8 cellular contexts compared by ENCODE assay signal in genomic region chr20:62386383-62387218, GRCh38. TPM values are rescaled to one million over a fixed set of nuclear protein-coding genes. Genes with fewer than 3 reads are reported as not detected.
DNase-seq lines count a peak whose midpoint lies in the region; ATAC-seq and TF ChIP-seq lines count a peak whose summit lies in the region.

TSS of gene RPS21 (plus strand) at chr20:62387103. CDS start at chr20:62387339, 236 bp downstream.

- H2BK20ac ChIP-seq in H9 (ENCODE audit: low read depth, low read length, poor library complexity, severe bottlenecking): no peak within 1 kb of the TSS

- TF ChIP-seq CTCF in H9 (conservative IDR thresholded peaks at IDR 0.05) (no peak), foreskin keratinocyte (conservative IDR thresholded peaks at IDR 0.05) (no peak)

- H3K23me2 ChIP-seq in H9 (ENCODE audit: insufficient read length, low read depth, low read length, poor library complexity, severe bottlenecking): peaks cover 14% of the 10 kb centered on the region

- H3K79me1 ChIP-seq in H9 (ENCODE audit: insufficient read depth, low read depth, low read length, poor library complexity, severe bottlenecking) (peaks cover 8% of the 10 kb centered on the region), neuronal stem cell (ENCODE audit: low read depth, low read length) (peaks cover 26% of the 10 kb centered on the region)

- H3K9ac ChIP-seq in H9 (ENCODE audit: extremely low read depth, insufficient read length, low read length): peak within 1 kb of the TSS; percentile 94
- peak within 1 kb of the TSS; percentile 99 for H3K9ac ChIP-seq in neuronal stem cell (ENCODE audit: low read depth, low read length, poor library complexity)
- peak within 1 kb of the TSS; percentile 68 to 99 (median 98) for H3K9ac ChIP-seq in subcutaneous abdominal adipose tissue (ENCODE audit: low read length in 5 of 5)

- ATAC-seq in foreskin keratinocyte: peak; percentile 78

- H3K4me3 ChIP-seq in neuronal stem cell (ENCODE audit: low read length in 2 of 2) (peak within 1 kb of the TSS; percentile 95 to 99), subcutaneous abdominal adipose tissue (ENCODE audit: low read depth in 1 of 5, low read length in 5 of 5) (peak within 1 kb of the TSS; percentile 90 to 98 (median 93))

- H2AFZ ChIP-seq in H9 (ENCODE audit: low read length) (no peak within 1 kb of the TSS), neuronal stem cell (ENCODE audit: low read length) (peak within 1 kb of the TSS; percentile 86)

- H3K14ac ChIP-seq in H9 (ENCODE audit: insufficient read depth, low read length) (peak within 1 kb of the TSS; percentile 74), neuronal stem cell (ENCODE audit: low read length) (peak within 1 kb of the TSS; percentile 72)

- H3K27me3 Mint-ChIP-seq in H9 (ENCODE audit: low read depth): peaks cover 2% of the 10 kb centered on the region; the same call in 1 of the 2 replicates

- H4K8ac ChIP-seq in H9 (replicated peaks; ENCODE audit: insufficient read length, low read depth, low read length) (no peak within 1 kb of the TSS), neuronal stem cell (ENCODE audit: low read depth, low read length) (no peak within 1 kb of the TSS)

- peak within 1 kb of the TSS; percentile 92 to 96 (median 94); a peak in 6 of 7 replicates for H3K27ac Mint-ChIP-seq in H9

- H2BK15ac ChIP-seq in H9 (ENCODE audit: low read depth, low read length) (no peak within 1 kb of the TSS), neuronal stem cell (ENCODE audit: low read length) (peak within 1 kb of the TSS; percentile 59)

- WGBS in H9 (ENCODE audit: extremely low coverage, insufficient read length, low lambda C conversion rate): no CpG with 5 or more reads among the region's 83 CpGs
- WGBS in neuronal stem cell (ENCODE audit: extremely low coverage in 2 of 2, insufficient read length in 2 of 2, insufficient replicate concordance in 1 of 2), 2 donors: no CpG with 5 or more reads among the region's 83 CpGs

- no peak within 1 kb of the TSS for H3K23ac ChIP-seq in H9 (ENCODE audit: insufficient read length, low read depth, low read length)
- H3K23ac ChIP-seq in neuronal stem cell (ENCODE audit: low read depth, low read length, poor library complexity): peak within 1 kb of the TSS; percentile 99

- H3K56ac ChIP-seq in H9 (ENCODE audit: insufficient read length, low read depth, low read length): no peak within 1 kb of the TSS

- H4K5ac ChIP-seq in H9 (ENCODE audit: insufficient read length, low read depth, low read length): no peak within 1 kb of the TSS

- H3K4me1 Mint-ChIP-seq in H9: peaks cover 25 to 36% of the 10 kb centered on the region in 2 experiments

- H3K36me3 Mint-ChIP-seq in H9 (ENCODE audit: insufficient read depth in 1 of 3, low read depth in 3 of 3): peaks cover 33 to 51% (median 44%) of the 10 kb centered on the region in 3 experiments

- no peak within 1 kb of the TSS for H3T11ph ChIP-seq in H9 (ENCODE audit: low read length)

- H3K4me1 ChIP-seq in H9 (ENCODE audit: insufficient read depth, low read length): no peaks in the 10 kb centered on the region
- peaks cover 17% of the 10 kb centered on the region for H3K4me1 ChIP-seq in foreskin keratinocyte
- H3K4me1 ChIP-seq in neuronal stem cell (ENCODE audit: control insufficient read depth in 2 of 2, insufficient read depth in 1 of 2, low read depth in 1 of 2, low read length in 2 of 2): peaks cover 7 to 11% of the 10 kb centered on the region in 2 donors
- H3K4me1 ChIP-seq in subcutaneous abdominal adipose tissue (ENCODE audit: control insufficient read depth in 5 of 5, insufficient read depth in 5 of 5, low read length in 5 of 5): peaks cover 2 to 39% (median 34%) of the 10 kb centered on the region in 5 donors

- H3K18ac ChIP-seq in H9 (ENCODE audit: insufficient read length, low read depth, low read length) (peak within 1 kb of the TSS; percentile 52), neuronal stem cell (ENCODE audit: low read length) (peak within 1 kb of the TSS; percentile 99)

- H3K4me3 Mint-ChIP-seq in H9: peak within 1 kb of the TSS; percentile 89 to 97

- peaks cover 10% of the 10 kb centered on the region; the same call in 1 of the 2 replicates for H3K79me2 ChIP-seq in H9 (ENCODE audit: insufficient read depth, low read length)

- H2BK5ac ChIP-seq in H9 (ENCODE audit: insufficient read length, low read length): no peak within 1 kb of the TSS
- H2BK5ac ChIP-seq in neuronal stem cell (ENCODE audit: low read length): peak within 1 kb of the TSS; percentile 73

- no peak within 1 kb of the TSS for H4K91ac ChIP-seq in H9 (ENCODE audit: insufficient read length, low read depth, low read length)
- no peak within 1 kb of the TSS for H4K91ac ChIP-seq in neuronal stem cell (ENCODE audit: low read depth, low read length, poor library complexity)

- H2AK5ac ChIP-seq in H9 (ENCODE audit: insufficient read length, low read length): no peak within 1 kb of the TSS
- H2AK5ac ChIP-seq in neuronal stem cell (ENCODE audit: low read depth, low read length): peak within 1 kb of the TSS; percentile 99

- DNase-seq in ELR (ENCODE audit: low read depth): peak; percentile 95
- peak; percentile 94 for DNase-seq in H9
- DNase-seq in M059J (ENCODE audit: low read depth): peak; percentile 94
- DNase-seq in SHP77 treated with DMSO at 0.1 percent for 48 hours (lab: John Stamatoyannopoulos, UW): peak; percentile 95
- DNase-seq in activated gamma-delta T cell treated with Interleukin-2 at 50 U/mL for 16 hours: peak; percentile 91
- DNase-seq in foreskin keratinocyte: peak in 1 of 2 donors; percentile 73
- DNase-seq in neuronal stem cell (ENCODE audit: low spot score): peak; percentile 83

- H3K27ac ChIP-seq in H9 (ENCODE audit: insufficient read length, low read depth, low read length) (no peak within 1 kb of the TSS), foreskin keratinocyte (peak within 1 kb of the TSS; percentile 90), neuronal stem cell (replicated peaks; ENCODE audit: low read length) (peak within 1 kb of the TSS; percentile 36), subcutaneous abdominal adipose tissue (ENCODE audit: low read depth, low read length) (peak within 1 kb of the TSS; percentile 79)

- H3K36me3 ChIP-seq in neuronal stem cell (replicated peaks in 1 of 2; ENCODE audit: control insufficient read depth in 2 of 2, insufficient read depth in 2 of 2, low read length in 2 of 2) (peaks cover 36 to 65% of the 10 kb centered on the region in 2 donors), subcutaneous abdominal adipose tissue (ENCODE audit: control insufficient read depth in 5 of 5, insufficient read depth in 5 of 5, low read length in 5 of 5) (peaks cover 0 to 39% (median 30%) of the 10 kb centered on the region in 5 donors)

- peaks cover 4 to 6% of the 10 kb centered on the region in 2 experiments; a peak in 4 of 5 replicates for H3K9me3 Mint-ChIP-seq in H9

- H2BK120ac ChIP-seq in H9 (ENCODE audit: low read depth, low read length, poor library complexity, severe bottlenecking): no peak within 1 kb of the TSS
- H2BK120ac ChIP-seq in neuronal stem cell (ENCODE audit: low read depth, low read length): peak within 1 kb of the TSS; percentile 68

- H3K27me3 ChIP-seq in H9 (ENCODE audit: insufficient read depth, low read length) (no peaks in the 10 kb centered on the region), foreskin keratinocyte (no peaks in the 10 kb centered on the region), neuronal stem cell (ENCODE audit: control insufficient read depth in 3 of 3, insufficient read depth in 3 of 3, low read depth in 1 of 3, low read length in 3 of 3) (no peaks in the 10 kb centered on the region), subcutaneous abdominal adipose tissue (ENCODE audit: control insufficient read depth in 5 of 5, insufficient read depth in 4 of 5, low read length in 5 of 5) (no peaks in the 10 kb centered on the region)

- no peaks in the 10 kb centered on the region for H3K9me3 ChIP-seq in H9 (ENCODE audit: control insufficient read depth, low read depth, low read length)
- H3K9me3 ChIP-seq in neuronal stem cell (replicated peaks in 1 of 2; ENCODE audit: control insufficient read depth in 2 of 2, insufficient read depth in 1 of 2, low read depth in 1 of 2, low read length in 2 of 2): no peaks in the 10 kb centered on the region
- no peaks in the 10 kb centered on the region for H3K9me3 ChIP-seq in subcutaneous abdominal adipose tissue (ENCODE audit: control insufficient read depth in 5 of 5, low read length in 5 of 5)

- H3K4me2 ChIP-seq in H9 (ENCODE audit: insufficient read depth, insufficient read length, low read length): peak within 1 kb of the TSS; percentile 89
- peak within 1 kb of the TSS; percentile 87 for H3K4me2 ChIP-seq in neuronal stem cell (ENCODE audit: insufficient read depth, low read length, poor library complexity, severe bottlenecking)

- H2BK12ac ChIP-seq in H9 (ENCODE audit: insufficient read length, low read depth, low read length): no peak within 1 kb of the TSS
- H2BK12ac ChIP-seq in neuronal stem cell (ENCODE audit: low read length): peak within 1 kb of the TSS; percentile 77

- H3K4ac ChIP-seq in H9 (ENCODE audit: low read depth, low read length) (no peak within 1 kb of the TSS), neuronal stem cell (ENCODE audit: low read length) (peak within 1 kb of the TSS; percentile 78)

- H4K20me1 ChIP-seq in H9 (ENCODE audit: control insufficient read depth, insufficient read depth, insufficient read length): no peaks in the 10 kb centered on the region

RNA-seq across cellular contexts. Expression of gene RPS21, which starts in this region (rescaled TPM):
- total RNA-seq in H9 (2021) (1,715 and 1,736 TPM in 2 replicates), foreskin keratinocyte (1,147 and 1,424 TPM in 2 replicates)
- 1,541 and 2,007 TPM in 2 replicates for total RNA-seq in M059J (2014; rRNA removed; shearing (Covaris generic))
- polyA plus RNA-seq in foreskin keratinocyte: 3,116 and 3,644 TPM in 2 replicates
- 3,158 TPM for polyA plus RNA-seq in neuronal stem cell (2013, experiment 1 of 2)
- 3,117 TPM for polyA plus RNA-seq in neuronal stem cell (2013, experiment 2 of 2)
